In genomic region chr17:46199379-46199778, GRCh38 we compare ENCODE assay signal across 23 cellular contexts. TPM values are rescaled to one million over a fixed set of nuclear protein-coding genes. Genes with fewer than 3 reads are reported as not detected.
A peak's percentile ranks its signal among the peaks of the same experiment; 100 is the strongest.
DNase-seq lines count a peak whose midpoint lies in the region; ATAC-seq, FAIRE-seq and TF ChIP-seq lines count a peak whose summit lies in the region.
"Had no signal": no experiment of that assay in that cellular context is flagged by ENCODE, and none has a peak within 500 bp of the region (broad histone marks: within the 10 kb centered on the region; RNA-seq: fewer than 3 reads in every experiment).

No MANE protein-coding gene starts in this region.

- TF ChIP-seq POLR2A in GM12891 (IDR thresholded peaks at IDR 0.05; ENCODE audit: low read depth, low read length): no peak

- H4K20me1 ChIP-seq in GM23248 (ENCODE audit: insufficient read depth): peaks cover 3% of the 10 kb centered on the region; the same call in 1 of the 2 replicates

- peaks cover 18% of the 10 kb centered on the region for H3F3A ChIP-seq in GM23248 (ENCODE audit: insufficient read depth)

- peak overlapping the region; percentile 53 for H3K4me2 ChIP-seq in GM23248 (ENCODE audit: unreplicated experiment)

- no peak for TF ChIP-seq CTCF in AG10803 (conservative IDR thresholded peaks at IDR 0.05; ENCODE audit: low read length)
- TF ChIP-seq CTCF in brain (conservative IDR thresholded peaks at IDR 0.05): no peak
- no peak for TF ChIP-seq CTCF in mesothelial cell of epicardium (IDR thresholded peaks at IDR 0.05; ENCODE audit: unreplicated experiment)

- peak overlapping the region; percentile 0 for H3K27ac ChIP-seq in GM23248
- H3K27ac ChIP-seq: epithelial cell of prostate had no signal

- H3K4me1 ChIP-seq in GM23248 (ENCODE audit: insufficient read depth): peaks cover 27% of the 10 kb centered on the region

- peak overlapping the region; percentile 7 to 74 (median 37) for H3K27ac Mint-ChIP-seq in brain
- H3K27ac Mint-ChIP-seq in mesothelial cell of epicardium: peak overlapping the region; percentile 91
- peak overlapping the region in 1 of 2 donors; percentile 17 for H3K27ac Mint-ChIP-seq in effector memory CD8-positive, alpha-beta T cell
- H3K27ac Mint-ChIP-seq: activated T-helper 2 cell treated with anti-CD3 and anti-CD28 coated beads, Interferon-gamma antibody, Interleukin-2, Interleukin-4, amounts not matched to agents 10 μg/mL and 5 μg/mL and 100 μg/mL, durations not matched to agents 14 hours and 24 hours and 36 hours had no signal

- ATAC-seq in effector memory CD8-positive, alpha-beta T cell (replicated peaks): no peak
- no peak for ATAC-seq in HG02678 (IDR thresholded peaks at IDR 0.05; ENCODE audit: unreplicated experiment)
- ATAC-seq: stimulated activated naive CD8-positive, alpha-beta T cell treated with anti-CD3 and anti-CD28 coated beads, Interleukin-15, Interleukin-2, amounts not matched to agents 100 U/mL and 50 U/mL, for 24 hours had no signal

- DNase-seq in AG10803 (ENCODE audit: low read depth) (peak; percentile 51), GM23248 (no peak), mesothelial cell of epicardium (ENCODE audit: low spot score in 2 of 2, unreplicated experiment in 2 of 2) (no peak), mesenteric fat pad (ENCODE audit: low spot score) (no peak), GM12891 (ENCODE audit: insufficient read length, low spot score) (no peak)
- no peak for DNase-seq in effector memory CD8-positive, alpha-beta T cell
- DNase-seq: CD4-positive, CD25-positive, alpha-beta regulatory T cell; GOT3; hypothalamus; MG63; NCI-H1417 treated with DMSO at 0.1 percent for 48 hours; NK-92 treated with Interleukin-12 subunit alpha and Interleukin-12 subunit beta, amount 100 ng/mL, for 24 hours; SIG-M5; stimulated activated CD4-positive, alpha-beta T cell treated with anti-CD3 and anti-CD28 coated beads, Interleukin-4, amount 100 ng/mL, for 1 hour; stimulated activated naive CD8-positive, alpha-beta T cell treated with anti-CD3 and anti-CD28 coated beads, Interleukin-15, Interleukin-2, amounts not matched to agents 100 U/mL and 50 U/mL, for 24 hours had no signal

- H3K27me3 Mint-ChIP-seq in brain (no peaks in the 10 kb centered on the region), mesothelial cell of epicardium (ENCODE audit: low read depth) (no peaks in the 10 kb centered on the region)
- H3K27me3 Mint-ChIP-seq in effector memory CD8-positive, alpha-beta T cell: no peaks in the 10 kb centered on the region
- H3K27me3 Mint-ChIP-seq: IgD-negative memory B cell had no signal

- no peak overlapping the region for H2AFZ ChIP-seq in GM23248

- peaks cover 3 to 17% (median 5%) of the 10 kb centered on the region in 5 experiments for H3K9me3 Mint-ChIP-seq in brain
- H3K9me3 Mint-ChIP-seq in mesothelial cell of epicardium: peaks cover under 1% of the 10 kb centered on the region
- no peaks in the 10 kb centered on the region for H3K9me3 Mint-ChIP-seq in effector memory CD8-positive, alpha-beta T cell
- H3K9me3 Mint-ChIP-seq: activated T-helper 2 cell treated with anti-CD3 and anti-CD28 coated beads, Interferon-gamma antibody, Interleukin-2, Interleukin-4, amounts not matched to agents 10 μg/mL and 5 μg/mL and 100 μg/mL, durations not matched to agents 14 hours and 24 hours and 36 hours; CD4-positive, CD25-positive, alpha-beta regulatory T cell; IgD-negative memory B cell had no signal

- no peaks in the 10 kb centered on the region for H3K9me2 ChIP-seq in GM23248 (ENCODE audit: insufficient read depth)

- no peaks in the 10 kb centered on the region for H3K36me3 ChIP-seq in GM23248 (ENCODE audit: low read depth)

- peak overlapping the region; percentile 0; the same call in 1 of the 2 replicates for H3K9ac ChIP-seq in GM23248

- in situ Hi-C loops in GM23248 (cut with MboI): no loop called here

- H3K4me3 ChIP-seq in AG10803 (ENCODE audit: low read length): no peak overlapping the region
- no peak overlapping the region for H3K4me3 ChIP-seq in GM23248
- H3K4me3 ChIP-seq: MG63 had no signal

- peaks cover 56% of the 10 kb centered on the region for H3K36me3 Mint-ChIP-seq in brain
- peaks cover 11% of the 10 kb centered on the region for H3K36me3 Mint-ChIP-seq in mesothelial cell of epicardium
- peaks cover 7% of the 10 kb centered on the region for H3K36me3 Mint-ChIP-seq in effector memory CD8-positive, alpha-beta T cell (ENCODE audit: insufficient read depth)

- peaks cover 33% of the 10 kb centered on the region for H3K4me1 Mint-ChIP-seq in brain
- H3K4me1 Mint-ChIP-seq in mesothelial cell of epicardium: peaks cover 36% of the 10 kb centered on the region
- peaks cover 22 to 42% of the 10 kb centered on the region in 2 donors for H3K4me1 Mint-ChIP-seq in effector memory CD8-positive, alpha-beta T cell (ENCODE audit: low read depth in 2 of 2)

- peaks cover 100% of the 10 kb centered on the region for H3K79me2 ChIP-seq in GM23248 (ENCODE audit: insufficient read depth)

- H3K9me3 ChIP-seq in GM23248 (ENCODE audit: low read depth): no peaks in the 10 kb centered on the region
- H3K9me3 ChIP-seq: MG63 had no signal

- FAIRE-seq in GM12891 (lab: Jason Lieb, UNC): no peak
- FAIRE-seq: bronchial epithelial cell, frontal cortex, islet of Langerhans had no signal

- H3K27me3 ChIP-seq in GM23248 (replicated peaks; ENCODE audit: insufficient read depth): no peaks in the 10 kb centered on the region
- H3K27me3 ChIP-seq: MG63 had no signal

- peak overlapping the region in 1 of 5 experiments; percentile 55 for H3K4me3 Mint-ChIP-seq in brain
- H3K4me3 Mint-ChIP-seq in mesothelial cell of epicardium: no peak overlapping the region
- no peak overlapping the region for H3K4me3 Mint-ChIP-seq in effector memory CD8-positive, alpha-beta T cell
- H3K4me3 Mint-ChIP-seq: CD4-positive, CD25-positive, alpha-beta regulatory T cell; IgD-negative memory B cell had no signal

TF ChIP-seq in GM12891, 5 proteins besides CTCF, POLR2A, EP300 and RAD21:
- no peak for TF ChIP-seq POU2F2 (IDR thresholded peaks at IDR 0.05; ENCODE audit: low read depth, low read length)

RNA-seq across cellular contexts. Expression of gene KANSL1, which starts 6.2 kb away (rescaled TPM):
- 38.2 and 69.0 TPM in 2 replicates for total RNA-seq in GM23248 (2014; rRNA removed; shearing (Covaris generic))
- polyA plus RNA-seq in GM23248 (2016; fragmentation: Nextera tagmentation; extraction: Ambion mirVana) (10.9 and 12.2 TPM in 2 replicates), brain (ENCODE audit: insufficient read depth, low read depth, low replicate concordance) (25.7 TPM)
- total RNA-seq in mesothelial cell of epicardium (185 to 189 TPM (median 189 TPM) in 3 replicates), mesenteric fat pad (67.8 TPM)
- 16.8 TPM for polyA plus RNA-seq in GM12891 (2012; ENCODE audit: low read depth, missing spikeins)
